In the genomic region with DNA sequence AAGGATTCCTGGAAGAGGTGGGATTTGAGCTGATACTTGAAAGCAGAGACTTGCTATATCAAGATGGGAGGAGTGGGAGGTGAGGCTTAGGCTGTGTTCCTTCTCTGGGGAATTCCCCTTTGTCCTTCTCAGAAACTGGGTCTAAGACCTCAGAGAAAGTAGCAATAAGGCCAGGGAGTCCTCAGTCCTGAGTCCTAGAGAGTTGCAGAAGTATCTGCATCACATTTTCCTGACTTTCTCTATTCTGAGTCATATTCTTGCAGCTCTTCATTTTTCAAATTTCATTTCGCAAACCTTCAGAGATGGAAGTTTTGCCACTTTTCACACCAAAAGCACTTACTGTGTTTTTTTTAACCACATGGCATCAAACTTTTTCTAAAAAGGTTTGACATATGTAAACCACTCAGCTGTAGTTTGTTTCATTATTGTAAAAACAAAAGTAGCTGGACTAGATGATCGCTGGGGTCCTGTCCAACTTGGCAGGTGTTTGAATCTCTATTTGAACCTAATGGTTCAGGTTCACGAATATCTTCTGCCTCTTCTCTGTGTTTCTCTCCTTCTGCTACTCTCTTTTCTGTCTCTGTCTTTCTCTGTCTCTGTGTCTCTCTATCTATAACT, we compare ENCODE assay signal across 11 cellular contexts.
A peak's percentile ranks its signal among the peaks of the same experiment; 100 is the strongest.
DNase-seq lines count a peak whose midpoint lies in the region; ATAC-seq and TF ChIP-seq lines count a peak whose summit lies in the region.
"Had no signal": no experiment of that assay in that cellular context is flagged by ENCODE, and none has a peak within 500 bp of the region (broad histone marks: within the 10 kb centered on the region; RNA-seq: fewer than 3 reads in every experiment).

No MANE protein-coding gene starts in this region.

- ATAC-seq in HG03039 (IDR thresholded peaks at IDR 0.05; ENCODE audit: unreplicated experiment) (peak; percentile 60), GM19397 (IDR thresholded peaks at IDR 0.05; ENCODE audit: unreplicated experiment) (no peak)

- in situ Hi-C loops in GM13976 (cut with MboI; ENCODE audit: low sequenced_read_pairs, unreplicated experiment): no loop called here

- no peak overlapping the region for H3K4me3 ChIP-seq in fibroblast of mammary gland (ENCODE audit: control insufficient read depth, low read depth, low read length)

- peak; percentile 50 for DNase-seq in AG08395 (ENCODE audit: low spot score)
- peak; percentile 31 for DNase-seq in GM13976 (ENCODE audit: low spot score)
- DNase-seq in fibroblast of mammary gland (ENCODE audit: low read depth): peak; percentile 20
- DNase-seq in SHP77 (lab: John Stamatoyannopoulos, UW): no peak
- DNase-seq in pons (ENCODE audit: low spot score): no peak
- no peak for DNase-seq in GF-D8 (lab: John Stamatoyannopoulos, UW)
- DNase-seq: NCI-H510A treated with DMSO at 0.1 percent for 48 hours, Right ventricle myocardium superior, WERI-Rb-1 had no signal

- TF ChIP-seq CTCF in GM13976 (IDR thresholded peaks at IDR 0.05; ENCODE audit: borderline replicate concordance, control extremely low read depth, extremely low read depth, insufficient read depth, missing control alignments) (no peak), fibroblast of mammary gland (conservative IDR thresholded peaks at IDR 0.05; ENCODE audit: control insufficient read depth, insufficient read depth, low read depth, low read length) (no peak)

Comparison
In these comparisons a context has a peak if more than half of its experiments do, and no peak if none do; other contexts are left out.
1. DNase-seq: peak in AG08395 (single experiment), GM13976 (single experiment) and fibroblast of mammary gland (single experiment); none in SHP77 (0 of 2), pons (single experiment) and GF-D8 (single experiment).